In the genomic region with DNA sequence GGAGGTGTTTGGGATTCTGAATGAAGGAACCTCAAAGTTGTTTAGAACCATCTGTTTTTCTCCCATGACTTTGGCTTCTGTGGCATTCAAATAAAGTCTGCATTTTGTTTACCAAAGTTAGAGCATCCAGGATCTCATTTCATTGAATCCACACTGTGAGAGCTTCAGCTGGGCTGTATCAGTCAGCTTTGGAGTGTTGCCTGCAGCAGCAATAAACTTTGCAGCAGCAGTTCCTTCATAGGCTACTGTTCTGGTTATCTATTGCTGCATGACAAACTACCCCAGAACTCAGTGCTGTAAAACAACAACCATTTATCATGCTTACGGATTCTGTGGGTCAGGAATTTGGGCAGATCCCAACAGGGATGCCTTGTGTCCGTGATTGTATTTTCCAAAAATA, we compare ENCODE assay signal across 20 cellular contexts.
"Had no signal": no experiment of that assay in that cellular context is flagged by ENCODE, and none has a peak within 500 bp of the region (broad histone marks: within the 10 kb centered on the region; RNA-seq: fewer than 3 reads in every experiment).

No MANE protein-coding gene starts in this region.

- H3K27me3 ChIP-seq: colonic mucosa, esophagus squamous epithelium, foreskin keratinocyte, neutrophil, right atrium auricular region, sigmoid colon had no signal

- DNase-seq: colonic mucosa; dermis blood vessel endothelial cell; esophagus squamous epithelium; foreskin keratinocyte; head of caudate nucleus; hypothalamus; left cardiac atrium; left ventricle myocardium superior; mesendoderm; naive thymus-derived CD4-positive, alpha-beta T cell; nephron progenitor cell; sigmoid colon; small intestine; stimulated activated CD4-positive, alpha-beta T cell treated with anti-CD3 and anti-CD28 coated beads, Interleukin-2, amount 100 ng/mL, for 48 hours; stimulated activated naive CD4-positive, alpha-beta T cell treated with Interleukin-2 at 50 U/mL for 16 hours; trophoblast cell had no signal

- H3K4me3 ChIP-seq: colonic mucosa, esophagus squamous epithelium, lung, right atrium auricular region, sigmoid colon had no signal

- H3K9me3 ChIP-seq: colonic mucosa, esophagus squamous epithelium, neutrophil, right atrium auricular region, sigmoid colon had no signal

- ATAC-seq: foreskin keratinocyte; left cardiac atrium; left ventricle myocardium superior; naive thymus-derived CD4-positive, alpha-beta T cell had no signal

- H3K36me3 ChIP-seq: colonic mucosa, esophagus squamous epithelium, neutrophil, right atrium auricular region, sigmoid colon had no signal

- FAIRE-seq: keratinocyte, small intestine had no signal

- H3K4me1 ChIP-seq: colonic mucosa, esophagus squamous epithelium, foreskin keratinocyte, right atrium auricular region had no signal

- H3K27ac ChIP-seq: colonic mucosa, esophagus squamous epithelium, foreskin keratinocyte, neutrophil, right atrium auricular region, sigmoid colon had no signal
